Comparison of ENCODE assay signal across 18 cellular contexts in genomic region chr16:70699696-70700095, GRCh38. TPM values are rescaled to one million over a fixed set of nuclear protein-coding genes. Genes with fewer than 3 reads are reported as not detected.
DNase-seq lines count a peak whose midpoint lies in the region; ATAC-seq and TF ChIP-seq lines count a peak whose summit lies in the region.
"Had no signal": no experiment of that assay in that cellular context is flagged by ENCODE, and none has a peak within 500 bp of the region (broad histone marks: within the 10 kb centered on the region; RNA-seq: fewer than 3 reads in every experiment).

No MANE protein-coding gene starts in this region.

- peak overlapping the region; percentile 71 to 94 (median 86) for H3K4me2 ChIP-seq in BLaER1 treated with 17β-estradiol and CSF1 and Interleukin-3, amounts not matched to agents 10 nM and 100 nM
- H3K4me2 ChIP-seq in skeletal muscle satellite cell (ENCODE audit: low read length), result peak overlapping the region; percentile 5

- H3K27me3 ChIP-seq in BLaER1 treated with 17β-estradiol and CSF1 and Interleukin-3, amounts not matched to agents 10 nM and 100 nM, result no peaks in the 10 kb centered on the region
- H3K27me3 ChIP-seq in foreskin keratinocyte (no peaks in the 10 kb centered on the region), skeletal muscle satellite cell (ENCODE audit: control insufficient read depth, insufficient read depth, low read length) (no peaks in the 10 kb centered on the region)
- H3K27me3 ChIP-seq: adrenal gland had no signal

- H3K4me1 ChIP-seq in BLaER1 treated with 17β-estradiol and CSF1 and Interleukin-3, amounts not matched to agents 10 nM and 100 nM, result peaks cover 84 to 99% (median 92%) of the 10 kb centered on the region in 10 experiments
- peaks cover 31% of the 10 kb centered on the region for H3K4me1 ChIP-seq in foreskin keratinocyte
- H3K4me1 ChIP-seq in skeletal muscle satellite cell (ENCODE audit: control insufficient read depth, insufficient read depth, low read length), result peaks cover 90% of the 10 kb centered on the region

- H3K4me3 Mint-ChIP-seq in stimulated activated effector memory CD8-positive, alpha-beta T cell treated with anti-CD3 and anti-CD28 coated beads, Interleukin-12 subunit alpha, Interleukin-12 subunit beta, amount 100 ng/mL, for 72 hours, result no peak overlapping the region
- H3K4me3 Mint-ChIP-seq: activated CD4-positive, alpha-beta T cell treated with anti-CD3 and anti-CD28 coated beads, Interleukin-2, amount 10 ng/mL, durations not matched to agents 24 days and 14 days; memory B cell had no signal

- no peaks in the 10 kb centered on the region for H3K9me3 Mint-ChIP-seq in stimulated activated effector memory CD8-positive, alpha-beta T cell treated with anti-CD3 and anti-CD28 coated beads, Interleukin-12 subunit alpha, Interleukin-12 subunit beta, amount 100 ng/mL, for 72 hours
- H3K9me3 Mint-ChIP-seq: activated CD4-positive, alpha-beta T cell treated with anti-CD3 and anti-CD28 coated beads, Interleukin-2, amount 10 ng/mL, durations not matched to agents 24 days and 14 days; memory B cell had no signal

- no peak for DNase-seq in foreskin keratinocyte
- no peak for DNase-seq in NCI-H345 (lab: John Stamatoyannopoulos, UW)
- no peak for DNase-seq in stimulated activated effector memory CD8-positive, alpha-beta T cell treated with anti-CD3 and anti-CD28 coated beads, Interleukin-12 subunit alpha, Interleukin-12 subunit beta, amount 100 ng/mL, for 72 hours (ENCODE audit: low spot score in 2 of 2)
- no peak for DNase-seq in kidney glomerular epithelial cell (lab: John Stamatoyannopoulos, UW)
- DNase-seq: activated CD4-positive, alpha-beta T cell treated with anti-CD3 and anti-CD28 coated beads, Interleukin-2, amount 10 ng/mL, durations not matched to agents 24 days and 14 days; adrenal gland; Calu3; dermis blood vessel endothelial cell; NCI-H2029 treated with DMSO at 0.1 percent for 48 hours; NCI-H774; occipital lobe; SHP77; T1000 had no signal

- H3K36me3 ChIP-seq in BLaER1 treated with 17β-estradiol and CSF1 and Interleukin-3, amounts not matched to agents 10 nM and 100 nM, result peaks cover 0 to 87% (median 8%) of the 10 kb centered on the region in 11 experiments; a peak in 15 of 22 replicates
- peaks cover 4% of the 10 kb centered on the region for H3K36me3 ChIP-seq in skeletal muscle satellite cell (ENCODE audit: insufficient read depth, low read length)

- peaks cover 12% of the 10 kb centered on the region for H3K36me3 Mint-ChIP-seq in stimulated activated effector memory CD8-positive, alpha-beta T cell treated with anti-CD3 and anti-CD28 coated beads, Interleukin-12 subunit alpha, Interleukin-12 subunit beta, amount 100 ng/mL, for 72 hours

- H3K4me1 Mint-ChIP-seq in stimulated activated effector memory CD8-positive, alpha-beta T cell treated with anti-CD3 and anti-CD28 coated beads, Interleukin-12 subunit alpha, Interleukin-12 subunit beta, amount 100 ng/mL, for 72 hours, result peaks cover 29% of the 10 kb centered on the region
- H3K4me1 Mint-ChIP-seq: memory B cell had no signal

- H4K20me1 ChIP-seq in BLaER1 treated with 17β-estradiol and CSF1 and Interleukin-3, amounts not matched to agents 10 nM and 100 nM, result peaks cover 0 to 100% (median 15%) of the 10 kb centered on the region in 11 experiments; a peak in 13 of 22 replicates

- peak overlapping the region in 10 of 11 experiments; percentile 15 to 75 (median 64); a peak in 17 of 22 replicates for H3K9ac ChIP-seq in BLaER1 treated with 17β-estradiol and CSF1 and Interleukin-3, amounts not matched to agents 10 nM and 100 nM
- peak overlapping the region; percentile 77 for H3K9ac ChIP-seq in skeletal muscle satellite cell (ENCODE audit: low read depth, low read length)

- H3K27ac Mint-ChIP-seq in stimulated activated effector memory CD8-positive, alpha-beta T cell treated with anti-CD3 and anti-CD28 coated beads, Interleukin-12 subunit alpha, Interleukin-12 subunit beta, amount 100 ng/mL, for 72 hours, result no peak overlapping the region
- H3K27ac Mint-ChIP-seq: activated CD4-positive, alpha-beta T cell treated with anti-CD3 and anti-CD28 coated beads, Interleukin-2, amount 10 ng/mL, durations not matched to agents 24 days and 14 days; memory B cell had no signal

- no peak for TF ChIP-seq CTCF in foreskin keratinocyte (conservative IDR thresholded peaks at IDR 0.05)

- H3K4me3 ChIP-seq in BLaER1 treated with 17β-estradiol and CSF1 and Interleukin-3, amounts not matched to agents 10 nM and 100 nM, result no peak overlapping the region
- no peak overlapping the region for H3K4me3 ChIP-seq in skeletal muscle satellite cell (ENCODE audit: low read length)
- H3K4me3 ChIP-seq: adrenal gland had no signal

- peak; percentile 28 for ATAC-seq in foreskin keratinocyte
- ATAC-seq in stimulated activated effector memory CD8-positive, alpha-beta T cell treated with anti-CD3 and anti-CD28 coated beads, Interleukin-12 subunit alpha, Interleukin-12 subunit beta, amount 100 ng/mL, for 72 hours, result no peak
- ATAC-seq in GM18873 (IDR thresholded peaks at IDR 0.05; ENCODE audit: low FRiP score, unreplicated experiment), result no peak

- no peaks in the 10 kb centered on the region for H3K9me3 ChIP-seq in BLaER1 treated with 17β-estradiol and CSF1 and Interleukin-3, amounts not matched to agents 10 nM and 100 nM (replicated peaks in 1 of 11)
- H3K9me3 ChIP-seq in skeletal muscle satellite cell (replicated peaks; ENCODE audit: low read length), result no peaks in the 10 kb centered on the region
- H3K9me3 ChIP-seq: adrenal gland had no signal

- peak overlapping the region in 10 of 11 experiments; percentile 20 to 80 (median 70); a peak in 19 of 22 replicates for H3K27ac ChIP-seq in BLaER1 treated with 17β-estradiol and CSF1 and Interleukin-3, amounts not matched to agents 10 nM and 100 nM
- H3K27ac ChIP-seq in angular gyrus (ENCODE audit: low read depth, low read length), result peak overlapping the region; percentile 38
- peak overlapping the region; percentile 71 for H3K27ac ChIP-seq in foreskin keratinocyte

RNA-seq across cellular contexts. Expression of gene MTSS2, which starts 13.8 kb away (rescaled TPM):
- total RNA-seq in foreskin keratinocyte, result 31.0 and 40.9 TPM in 2 replicates
- polyA plus RNA-seq in foreskin keratinocyte, result 12.5 and 17.4 TPM in 2 replicates
- total RNA-seq in skeletal muscle satellite cell (2012; rRNA removed), result 17.0 and 25.6 TPM in 2 replicates

RNA-seq across cellular contexts. Expression of gene IL34, which starts 53.3 kb away (rescaled TPM):
- total RNA-seq in foreskin keratinocyte, result 0.11 and 0.17 TPM in 2 replicates
- 0.13 and 0.19 TPM in 2 replicates for polyA plus RNA-seq in foreskin keratinocyte
- total RNA-seq in skeletal muscle satellite cell (2012; rRNA removed), result 0.51 and 1.5 TPM in 2 replicates
